ENCODE assay signal across 13 cellular contexts in genomic region chr1:87794788-87795614, GRCh38.
A peak's percentile ranks its signal among the peaks of the same experiment; 100 is the strongest.
DNase-seq lines count a peak whose midpoint lies in the region; TF ChIP-seq lines count a peak whose summit lies in the region.
"Had no signal": no experiment of that assay in that cellular context is flagged by ENCODE, and none has a peak within 500 bp of the region (broad histone marks: within the 10 kb centered on the region; RNA-seq: fewer than 3 reads in every experiment).

No MANE protein-coding gene starts in this region.

- no peak for TF ChIP-seq CTCF in choroid plexus epithelial cell (conservative IDR thresholded peaks at IDR 0.05; ENCODE audit: low read depth, low read length)
- no peak for TF ChIP-seq CTCF in right atrium auricular region (IDR thresholded peaks at IDR 0.05)

- H3K27ac ChIP-seq in right atrium auricular region: no peak overlapping the region
- H3K27ac ChIP-seq: sigmoid colon had no signal

- H3K27me3 ChIP-seq in right atrium auricular region: no peaks in the 10 kb centered on the region
- H3K27me3 ChIP-seq: BE2C, sigmoid colon had no signal

- DNase-seq in ACHN (peak; percentile 89), LoVo (ENCODE audit: low spot score) (peak; percentile 92), choroid plexus epithelial cell (ENCODE audit: low read depth) (peak; percentile 79), lung microvascular endothelial cell (ENCODE audit: low read depth in 2 of 2) (peak; percentile 38 to 62), SHP77 treated with DMSO at 0.1 percent for 48 hours (lab: John Stamatoyannopoulos, UW) (no peak), SKM-1 treated with dmso at 0.1 percent for 144 hours (lab: John Stamatoyannopoulos, UW; ENCODE audit: unreplicated experiment) (no peak), right atrium auricular region (ENCODE audit: low spot score) (no peak), NCI-H69 (lab: John Stamatoyannopoulos, UW) (no peak)
- DNase-seq: activated CD4-positive, alpha-beta T cell treated with anti-CD3 and anti-CD28 coated beads, Interleukin-2, amount 50 U/mL, for 1 hour; BE2C; NCI-H2081 treated with DMSO at 0.1 percent for 48 hours; SIG-M5; sigmoid colon had no signal

- H3K36me3 ChIP-seq in right atrium auricular region: no peaks in the 10 kb centered on the region
- H3K36me3 ChIP-seq: BE2C, sigmoid colon had no signal

- in situ Hi-C loops in ACHN (cut with HindIII; ENCODE audit: low pct_ligation_motif_present, low pct_unique_long_range_greater_than_20kb, low sequenced_read_pairs): no loop called here

- H3K4me1 ChIP-seq in right atrium auricular region: no peaks in the 10 kb centered on the region
- H3K4me1 ChIP-seq: BE2C had no signal

- no peak overlapping the region for H3K4me3 ChIP-seq in choroid plexus epithelial cell (ENCODE audit: low read depth, low read length)
- no peak overlapping the region for H3K4me3 ChIP-seq in right atrium auricular region
- H3K4me3 ChIP-seq: sigmoid colon had no signal

- no peaks in the 10 kb centered on the region for H3K9me3 ChIP-seq in right atrium auricular region
- H3K9me3 ChIP-seq: BE2C, sigmoid colon had no signal

Comparison
In these comparisons a context has a peak if more than half of its experiments do, and no peak if none do; other contexts are left out.
1. DNase-seq: peak in ACHN (single experiment), LoVo (single experiment), choroid plexus epithelial cell (single experiment) and lung microvascular endothelial cell (2 of 2); none in SHP77 treated with DMSO at 0.1 percent for 48 hours (single experiment), SKM-1 treated with dmso at 0.1 percent for 144 hours (single experiment), right atrium auricular region (single experiment) and NCI-H69 (single experiment).